8 cellular contexts compared by ENCODE assay signal in the genomic region with DNA sequence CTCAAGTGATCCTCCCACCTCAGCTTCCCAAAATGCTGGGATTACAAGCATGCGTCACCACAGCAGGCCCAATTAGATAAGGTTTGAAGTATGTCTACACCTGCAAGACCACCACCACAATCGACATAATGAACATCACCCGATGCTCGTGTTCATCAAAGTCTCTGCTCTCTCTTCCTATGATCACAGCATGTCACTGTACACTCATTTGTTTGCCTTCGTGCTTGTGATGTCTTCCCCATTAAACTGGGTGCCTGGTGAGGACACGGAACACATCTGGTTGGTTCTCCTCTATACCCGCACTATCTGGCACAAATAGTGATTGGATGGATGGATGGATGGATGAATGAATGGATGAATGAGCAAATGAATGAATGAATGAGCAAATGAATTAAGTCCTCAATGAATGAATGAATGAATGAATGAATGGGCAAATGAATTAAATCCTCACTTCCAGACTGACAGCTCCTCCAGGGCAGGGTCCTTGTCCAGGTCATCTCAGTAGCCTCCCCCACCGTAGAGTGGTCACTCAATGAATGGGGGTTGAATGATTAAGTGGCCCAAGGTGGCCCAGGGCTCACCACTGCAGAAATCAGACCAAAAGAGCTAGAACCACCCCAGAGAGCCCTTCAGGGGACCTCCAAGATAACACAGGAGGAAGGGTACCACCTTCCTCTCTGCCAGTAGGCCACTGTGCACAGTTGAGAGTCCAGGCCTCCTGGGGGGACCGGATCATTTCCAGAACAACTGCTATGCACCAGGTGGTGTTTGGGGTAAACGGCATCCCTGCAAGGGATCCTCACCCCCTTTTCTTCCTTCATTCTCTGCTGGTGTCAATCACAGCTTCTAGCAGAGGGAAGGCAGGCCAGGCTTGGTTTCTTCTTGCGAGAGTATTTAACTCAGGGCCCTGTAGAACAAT. TPM values are rescaled to one million over a fixed set of nuclear protein-coding genes. Genes with fewer than 3 reads are reported as not detected.
A peak's percentile ranks its signal among the peaks of the same experiment; 100 is the strongest.
DNase-seq lines count a peak whose midpoint lies in the region; ATAC-seq, FAIRE-seq and TF ChIP-seq lines count a peak whose summit lies in the region.

No MANE protein-coding gene starts in this region.

- no peaks in the 10 kb centered on the region for H3K9me3 Mint-ChIP-seq in activated CD4-positive, alpha-beta T cell treated with anti-CD3 and anti-CD28 coated beads, Interleukin-2, amount 10 ng/mL, durations not matched to agents 7 days and 5 days

- no peaks in the 10 kb centered on the region for H3K9me3 ChIP-seq in HUES6 (ENCODE audit: control insufficient read depth, insufficient read depth, low read depth, low read length)
- no peaks in the 10 kb centered on the region for H3K9me3 ChIP-seq in spleen

- ATAC-seq in GM21825 (IDR thresholded peaks at IDR 0.05; ENCODE audit: unreplicated experiment) (no peak), GM21423 (IDR thresholded peaks at IDR 0.05; ENCODE audit: unreplicated experiment) (no peak)

- TF ChIP-seq CTCF in fibroblast of pulmonary artery (IDR thresholded peaks at IDR 0.05; ENCODE audit: low read length, missing control alignments): no peak
- no peak for TF ChIP-seq CTCF in spleen (IDR thresholded peaks at IDR 0.05 in 8 of 11, conservative IDR thresholded peaks at IDR 0.05 in 3 of 11)

- H3K27ac ChIP-seq in HUES6 (ENCODE audit: low read depth, low read length): no peak overlapping the region
- H3K27ac ChIP-seq in spleen: peak overlapping the region in 7 of 8 donors; percentile 24 to 100 (median 100)

- DNase-seq in D341Med (ENCODE audit: low spot score) (peak; percentile 26), fibroblast of pulmonary artery (ENCODE audit: low read depth) (peak; percentile 73), spleen (no peak), frontal cortex (ENCODE audit: low spot score in 2 of 2) (no peak)
- DNase-seq in activated CD4-positive, alpha-beta T cell treated with anti-CD3 and anti-CD28 coated beads, Interleukin-2, amount 10 ng/mL, durations not matched to agents 7 days and 5 days: peak; percentile 28

- no peaks in the 10 kb centered on the region for H3K4me1 ChIP-seq in HUES6 (ENCODE audit: control insufficient read depth, insufficient read depth, low read length)
- peaks cover 25 to 67% (median 36%) of the 10 kb centered on the region in 6 donors for H3K4me1 ChIP-seq in spleen

- CTCF ChIA-PET in activated CD4-positive, alpha-beta T cell treated with anti-CD3 and anti-CD28 coated beads, Interleukin-2, amount 10 ng/mL, durations not matched to agents 7 days and 5 days (lab: Charles Lee): interaction anchor here (0.6 to 3.3 kb wide), 5 partner anchors 33 to 959 kb away, joined by 3 to 15 read pairs (median 3); no protein-coding TSS in a partner anchor

- no peak for FAIRE-seq in frontal cortex (lab: Jason Lieb, UNC)

- H3K36me3 ChIP-seq in HUES6 (ENCODE audit: control insufficient read depth, insufficient read depth, low read length) (peaks cover 59% of the 10 kb centered on the region), spleen (peaks cover 14 to 66% (median 42%) of the 10 kb centered on the region in 6 donors)

- POLR2A ChIA-PET in activated CD4-positive, alpha-beta T cell treated with anti-CD3 and anti-CD28 coated beads, Interleukin-2, amount 10 ng/mL, durations not matched to agents 7 days and 5 days (lab: Charles Lee): interaction anchor here (0.7 to 1.7 kb wide), 3 partner anchors 32 to 33 kb away, joined by 3 to 5 read pairs (median 3); no protein-coding TSS in a partner anchor

- WGBS in spleen, 5 donors: 48 to 66% (median 59%) methylated on average over 11 of the region's 11 CpGs

- H3K27ac Mint-ChIP-seq in activated CD4-positive, alpha-beta T cell treated with anti-CD3 and anti-CD28 coated beads, Interleukin-2, amount 10 ng/mL, durations not matched to agents 7 days and 5 days: peak overlapping the region; percentile 97

- no peaks in the 10 kb centered on the region for H3K27me3 Mint-ChIP-seq in activated CD4-positive, alpha-beta T cell treated with anti-CD3 and anti-CD28 coated beads, Interleukin-2, amount 10 ng/mL, durations not matched to agents 7 days and 5 days

- intact Hi-C loops in spleen (cut with DNase I; ENCODE audit: low total_unique reads): no loop called here

- TF ChIP-seq POLR2A in spleen (IDR thresholded peaks at IDR 0.05): no peak

- no peak overlapping the region for H3K4me3 ChIP-seq in HUES6 (ENCODE audit: low read depth, low read length)
- H3K4me3 ChIP-seq in fibroblast of pulmonary artery (replicated peaks; ENCODE audit: low read depth, low read length): no peak overlapping the region
- peak overlapping the region in 5 of 8 donors; percentile 13 to 100 (median 99) for H3K4me3 ChIP-seq in spleen

- H3K36me3 Mint-ChIP-seq in activated CD4-positive, alpha-beta T cell treated with anti-CD3 and anti-CD28 coated beads, Interleukin-2, amount 10 ng/mL, durations not matched to agents 7 days and 5 days (ENCODE audit: low read depth): peaks cover 51% of the 10 kb centered on the region

- peaks cover 28% of the 10 kb centered on the region for H3K4me1 Mint-ChIP-seq in activated CD4-positive, alpha-beta T cell treated with anti-CD3 and anti-CD28 coated beads, Interleukin-2, amount 10 ng/mL, durations not matched to agents 7 days and 5 days

- H3K27me3 ChIP-seq in HUES6 (ENCODE audit: control insufficient read depth, insufficient read depth, low read length) (no peaks in the 10 kb centered on the region), spleen (replicated peaks in 1 of 7) (no peaks in the 10 kb centered on the region)

- H3K9ac ChIP-seq in HUES6 (ENCODE audit: low read length): peak overlapping the region; percentile 18

- H3K4me3 Mint-ChIP-seq in activated CD4-positive, alpha-beta T cell treated with anti-CD3 and anti-CD28 coated beads, Interleukin-2, amount 10 ng/mL, durations not matched to agents 7 days and 5 days: peak overlapping the region; percentile 99

RNA-seq across cellular contexts. Expression of gene ACTB, which starts 4.9 kb away (rescaled TPM):
- over 10,000 TPM; 12,408 to 13,148 TPM for total RNA-seq in activated CD4-positive, alpha-beta T cell treated with anti-CD3 and anti-CD28 coated beads, Interleukin-2, amount 10 ng/mL, durations not matched to agents 7 days and 5 days
- total RNA-seq in spleen: 1,000 to 10,000 TPM; 3,529 to 8,565 (median 4,739) TPM
- polyA plus RNA-seq in spleen: 1,000 to 10,000 TPM; 5,220 to 6,605 (median 5,389) TPM
- 1,494 TPM for total RNA-seq in frontal cortex

RNA-seq across cellular contexts. Expression of gene FBXL18, which starts 11.9 kb away (rescaled TPM):
- 10 to 100 TPM; 12.5 to 13.6 TPM for total RNA-seq in activated CD4-positive, alpha-beta T cell treated with anti-CD3 and anti-CD28 coated beads, Interleukin-2, amount 10 ng/mL, durations not matched to agents 7 days and 5 days
- total RNA-seq in spleen (10 to 100 TPM in 4 of 7 donors, 1 to 10 TPM in 3; 7.8 to 11.7 (median 10.2) TPM), frontal cortex (3.3 TPM)
- 1 to 10 TPM in 2 of 3 donors, under 1 TPM in 1; 0.59 to 2.3 (median 1.0) TPM for polyA plus RNA-seq in spleen

Comparison
In these comparisons a context has a peak if more than half of its experiments do, and no peak if none do; other contexts are left out.
1. DNase-seq: peak in D341Med (single experiment), activated CD4-positive, alpha-beta T cell treated with anti-CD3 and anti-CD28 coated beads, Interleukin-2, amount 10 ng/mL, durations not matched to agents 7 days and 5 days (single experiment) and fibroblast of pulmonary artery (single experiment); none in spleen (single experiment) and frontal cortex (0 of 2).
2. H3K4me3 ChIP-seq: peak in spleen (5 of 8); none in HUES6 (single experiment) and fibroblast of pulmonary artery (single experiment).